8 cellular contexts compared by ENCODE assay signal in genomic region chr19:18418034-18418724, GRCh38. TPM values are rescaled to one million over a fixed set of nuclear protein-coding genes. Genes with fewer than 3 reads are reported as not detected.
DNase-seq lines count a peak whose midpoint lies in the region; ATAC-seq and TF ChIP-seq lines count a peak whose summit lies in the region.

No MANE protein-coding gene starts in this region.

- H3K4me3 ChIP-seq in Caco-2 (ENCODE audit: low read depth, low read length) (peak overlapping the region; percentile 85), ectodermal cell (ENCODE audit: insufficient read depth, low read depth, low read length) (peak overlapping the region; percentile 34)

- H3K27me3 ChIP-seq in Caco-2 (replicated peaks; ENCODE audit: control insufficient read depth, insufficient read depth, low read length) (no peaks in the 10 kb centered on the region), ectodermal cell (ENCODE audit: control insufficient read depth, insufficient read depth, low read length, poor library complexity, severe bottlenecking) (peaks cover 26% of the 10 kb centered on the region)

- peak in 1 of 2 experiments; percentile 23 for DNase-seq in Caco-2
- peak; percentile 29 for DNase-seq in RKO (ENCODE audit: low spot score)
- no peak for DNase-seq in nephron progenitor cell
- DNase-seq in NCI-H2107 (lab: John Stamatoyannopoulos, UW), result no peak
- DNase-seq in AG08396 (ENCODE audit: low spot score), result no peak
- no peak for DNase-seq in islet precursor cell

- no peaks in the 10 kb centered on the region for H3K9me3 ChIP-seq in Caco-2
- H3K9me3 ChIP-seq in ectodermal cell (ENCODE audit: control insufficient read depth, low read length), result no peaks in the 10 kb centered on the region

- 27 to 31% methylated on average over 39 of the region's 39 CpGs for WGBS in ectodermal cell, 2 experiments

- peaks cover 18% of the 10 kb centered on the region for H3K36me3 Mint-ChIP-seq in Caco-2 (ENCODE audit: insufficient read depth, unreplicated experiment)
- H3K36me3 Mint-ChIP-seq in nephron progenitor cell (ENCODE audit: low read depth), result no peaks in the 10 kb centered on the region

- CTCF ChIA-PET in Caco-2 (lab: Charles Lee), result interaction anchor here (0.5 to 2.7 kb wide), 6 partner anchors 32 to 141 kb away, joined by 4 to 15 read pairs (median 6); partner anchors contain the start of gene GDF15

- H3K27ac Mint-ChIP-seq in Caco-2 (ENCODE audit: unreplicated experiment) (peak overlapping the region; percentile 19), nephron progenitor cell (peak overlapping the region; percentile 54)

- H3K27me3 Mint-ChIP-seq in Caco-2 (ENCODE audit: insufficient read depth, unreplicated experiment) (no peaks in the 10 kb centered on the region), nephron progenitor cell (ENCODE audit: low read depth, poor library complexity) (peaks cover 8% of the 10 kb centered on the region)

- no TSS peak for BruUV-seq in Caco-2 (replicated peaks; lab: Mats Ljungman, UMichigan)

- peak overlapping the region; percentile 89 for H3K4me3 Mint-ChIP-seq in Caco-2 (ENCODE audit: unreplicated experiment)
- H3K4me3 Mint-ChIP-seq in nephron progenitor cell, result peak overlapping the region; percentile 78

- POLR2A ChIA-PET in Caco-2 (lab: Charles Lee), result interaction anchor here (0.5 to 4.0 kb wide), 7 partner anchors 32 to 194 kb away, joined by 3 to 32 read pairs (median 3); partner anchors contain the start of genes GDF15, JUND and LSM4

- no peaks in the 10 kb centered on the region for H3K36me3 ChIP-seq in Caco-2 (ENCODE audit: control insufficient read depth, insufficient read depth, low read length)
- no peaks in the 10 kb centered on the region for H3K36me3 ChIP-seq in ectodermal cell (ENCODE audit: control insufficient read depth, insufficient read depth, low read length)

- H3K27ac ChIP-seq in ectodermal cell (ENCODE audit: insufficient read depth, low read depth, low read length, poor library complexity, severe bottlenecking), result no peak overlapping the region

- no peaks in the 10 kb centered on the region for H3K9me3 Mint-ChIP-seq in Caco-2 (ENCODE audit: unreplicated experiment)
- H3K9me3 Mint-ChIP-seq in nephron progenitor cell, result no peaks in the 10 kb centered on the region

- intact Hi-C loops in Caco-2 (cut with micrococcal nuclease; ENCODE audit: unreplicated experiment), result no loop called here

- H3K4me1 Mint-ChIP-seq in Caco-2 (ENCODE audit: low read depth, unreplicated experiment) (peaks cover 4% of the 10 kb centered on the region), nephron progenitor cell (peaks cover 73% of the 10 kb centered on the region)

- TF ChIP-seq CTCF in Caco-2 (IDR thresholded peaks at IDR 0.05; ENCODE audit: insufficient read depth in 1 of 2, low read depth in 1 of 2, low read length in 1 of 2, severe bottlenecking in 1 of 2, unreplicated experiment in 1 of 2) (no peak), nephron progenitor cell (IDR thresholded peaks at IDR 0.05) (no peak)

- H3K4me1 ChIP-seq in Caco-2 (peaks cover 33% of the 10 kb centered on the region), ectodermal cell (ENCODE audit: control insufficient read depth, insufficient read depth, low read length) (peaks cover 26% of the 10 kb centered on the region)

- no peak for ATAC-seq in GM21515 (IDR thresholded peaks at IDR 0.05; ENCODE audit: unreplicated experiment)

RNA-seq across cellular contexts. Expression of gene SSBP4, which starts 1.0 kb away (rescaled TPM):
- 46.2 and 49.4 TPM in 2 replicates for total RNA-seq in Caco-2 (2022)
- polyA plus RNA-seq in ectodermal cell (2013, experiment 1 of 4), result 72.3 TPM
- polyA plus RNA-seq in ectodermal cell (2013, experiment 2 of 4), result 58.6 TPM
- 62.9 TPM for polyA plus RNA-seq in ectodermal cell (2013, experiment 3 of 4)
- polyA plus RNA-seq in ectodermal cell (2013, experiment 4 of 4), result 70.4 TPM

RNA-seq across cellular contexts. Expression of gene ISYNA1, which starts 19.8 kb away (rescaled TPM):
- total RNA-seq in Caco-2 (2022), result 65.3 and 67.3 TPM in 2 replicates
- polyA plus RNA-seq in ectodermal cell (2013, experiment 1 of 4), result 362 TPM
- polyA plus RNA-seq in ectodermal cell (2013, experiment 2 of 4), result 333 TPM
- polyA plus RNA-seq in ectodermal cell (2013, experiment 3 of 4), result 287 TPM
- 316 TPM for polyA plus RNA-seq in ectodermal cell (2013, experiment 4 of 4)

RNA-seq across cellular contexts. Expression of gene LRRC25, which starts 20.8 kb away (rescaled TPM):
- total RNA-seq in Caco-2 (2022), result not detected in 2 replicates
- not detected for polyA plus RNA-seq in ectodermal cell (2013, experiment 1 of 4)
- polyA plus RNA-seq in ectodermal cell (2013, experiment 2 of 4), result not detected
- polyA plus RNA-seq in ectodermal cell (2013, experiment 3 of 4), result not detected
- not detected for polyA plus RNA-seq in ectodermal cell (2013, experiment 4 of 4)

RNA-seq across cellular contexts. Expression of gene GDF15, which starts 32.2 kb away (rescaled TPM):
- total RNA-seq in Caco-2 (2022), result 55.3 and 56.1 TPM in 2 replicates
- polyA plus RNA-seq in ectodermal cell (2013, experiment 1 of 4), result 1.3 TPM
- polyA plus RNA-seq in ectodermal cell (2013, experiment 2 of 4), result 0.78 TPM
- 1.0 TPM for polyA plus RNA-seq in ectodermal cell (2013, experiment 3 of 4)
- 0.77 TPM for polyA plus RNA-seq in ectodermal cell (2013, experiment 4 of 4)
